ENCODE assay signal across 8 cellular contexts in the genomic region with DNA sequence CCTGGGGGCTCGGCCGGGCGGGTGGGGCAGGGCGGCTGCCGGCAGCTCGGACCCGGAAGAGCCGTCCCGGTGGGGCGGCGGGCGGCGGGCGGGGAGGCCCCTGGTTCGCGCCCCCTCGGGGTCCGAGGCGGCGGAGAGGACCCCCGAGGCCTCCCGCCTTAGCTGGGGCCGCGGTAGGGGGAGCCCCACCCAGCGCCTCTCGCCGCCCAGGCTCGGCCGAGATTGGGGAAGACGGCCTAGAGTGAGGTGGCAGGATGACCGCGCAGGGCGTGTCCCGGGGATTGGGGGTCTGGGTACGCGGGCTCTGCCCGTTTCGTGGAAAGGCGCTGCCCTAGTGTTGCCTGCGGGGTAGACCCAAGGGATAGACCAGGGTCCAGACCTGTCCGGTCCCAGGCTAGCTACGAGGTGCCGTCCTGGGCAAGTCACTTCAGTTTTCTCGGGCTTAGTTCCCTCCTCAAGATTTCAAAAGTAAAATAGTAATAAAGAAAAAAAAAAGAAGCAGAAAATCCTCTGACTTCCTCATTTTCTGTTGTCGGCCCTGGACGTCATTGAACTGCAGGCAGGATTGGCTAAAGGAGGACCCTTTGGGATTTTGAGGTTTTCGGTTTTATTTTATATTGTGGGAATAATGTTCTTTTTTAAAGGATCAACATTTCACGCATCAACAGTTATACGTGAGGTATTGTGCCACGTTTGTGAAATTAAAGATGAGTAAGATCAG. TPM values are rescaled to one million over a fixed set of nuclear protein-coding genes. Genes with fewer than 3 reads are reported as not detected.
DNase-seq lines count a peak whose midpoint lies in the region; ATAC-seq, FAIRE-seq and TF ChIP-seq lines count a peak whose summit lies in the region.

No MANE protein-coding gene starts in this region.

- DNase-seq in GM12865 (ENCODE audit: low read depth) = peak; percentile 66
- DNase-seq in MM.1S = peak; percentile 47
- peak; percentile 35 for DNase-seq in activated CD4-positive, CD25-positive, alpha-beta regulatory T cell treated with anti-CD3 and anti-CD28 coated beads, Interleukin-2, amount 50 U/mL, for 16 hours (ENCODE audit: low read depth, low spot score)
- peak; percentile 91 for DNase-seq in coronary artery (ENCODE audit: low spot score)
- peak; percentile 17 for DNase-seq in HepG2 (ENCODE audit: low spot score)
- DNase-seq in stimulated activated CD4-positive, alpha-beta T cell treated with anti-CD3 and anti-CD28 coated beads, Interleukin-4, amount 100 ng/mL, for 48 hours (ENCODE audit: low read depth in 2 of 2) = peak; percentile 32 to 49
- DNase-seq in NCI-H1092 (lab: John Stamatoyannopoulos, UW) = no peak

- POLR2A ChIA-PET in HEK293 (lab: Yijun Ruan, JAX) (interaction anchor here (0.6 to 2.8 kb wide), 33 partner anchors 8 to 1605 kb away, joined by 3 to 32 read pairs (median 5); a partner anchor contains a TSS), HepG2 (lab: Yijun Ruan, JAX) (interaction anchor here (0.8 to 2.4 kb wide), 12 partner anchors 9 to 582 kb away, joined by 3 to 17 read pairs (median 6); a partner anchor contains a TSS)

- in situ Hi-C loops in HepG2 (cut with HindIII; ENCODE audit: extremely low pct_ligation_motif_present, low pct_unique_long_range_greater_than_20kb) = no loop called here

- H3K9me3 ChIP-seq in HEK293 (ENCODE audit: control insufficient read depth, insufficient read depth, low read depth, low read length) = no peaks in the 10 kb centered on the region
- H3K9me3 ChIP-seq in MM.1S (replicated peaks; ENCODE audit: insufficient read depth, low read length) = no peaks in the 10 kb centered on the region
- H3K9me3 ChIP-seq in HepG2 (ENCODE audit: low read length) = no peaks in the 10 kb centered on the region

- no peak for FAIRE-seq in HepG2 (lab: Jason Lieb, UNC)

- H3K79me2 ChIP-seq in MM.1S (ENCODE audit: low read length) (peaks cover 52% of the 10 kb centered on the region), HepG2 (ENCODE audit: insufficient read depth, low read length) (peaks cover 6% of the 10 kb centered on the region)

- H3K27me3 ChIP-seq in MM.1S (replicated peaks; ENCODE audit: insufficient read depth, low read length) (no peaks in the 10 kb centered on the region), HepG2 (ENCODE audit: control insufficient read depth in 1 of 2, insufficient read depth in 2 of 2, low read length in 2 of 2) (no peaks in the 10 kb centered on the region; a peak in 1 of 5 replicates)

- under 1% methylated on average over 11 of the region's 50 CpGs for WGBS in HepG2 (ENCODE audit: low lambda C conversion rate)

- intact Hi-C loops in HepG2 (cut with micrococcal nuclease; ENCODE audit: unreplicated experiment) = no loop called here

- peaks cover 6% of the 10 kb centered on the region; the same call in 1 of the 2 replicates for H3F3A ChIP-seq in MM.1S (ENCODE audit: insufficient read depth, low read length)

- H3K9me2 ChIP-seq in MM.1S (replicated peaks; ENCODE audit: insufficient read depth, low read length) = no peaks in the 10 kb centered on the region

- no peak for TF ChIP-seq POLR2A in HepG2 (IDR thresholded peaks at IDR 0.05; ENCODE audit: insufficient read depth in 1 of 2, low read depth in 2 of 2, low read length in 2 of 2)

- CTCF ChIA-PET in HEK293 (lab: Yijun Ruan, JAX) (interaction anchor here (0.6 to 1.9 kb wide), 3 partner anchors 37 to 94 kb away, joined by 3 to 10 read pairs (median 3); a partner anchor contains a TSS), HepG2 (lab: Yijun Ruan, JAX; ENCODE audit: low intra/inter-chr PET ratio, low total read pairs) (no interaction called here)

- peak; percentile 68 for ATAC-seq in HepG2

- H3K4me1 ChIP-seq in HEK293 (ENCODE audit: control insufficient read depth, insufficient read depth, low read length) (peaks cover 15% of the 10 kb centered on the region), MM.1S (ENCODE audit: low read length) (peaks cover 3% of the 10 kb centered on the region; the same call in 1 of the 2 replicates), HepG2 (ENCODE audit: insufficient read depth, low read length) (peaks cover 17% of the 10 kb centered on the region)

- H3K4me2 ChIP-seq in MM.1S (ENCODE audit: low read depth, low read length) = peak overlapping the region; percentile 86
- peak overlapping the region; percentile 81 for H3K4me2 ChIP-seq in HepG2 (ENCODE audit: low read depth, low read length)

- H2AFZ ChIP-seq in MM.1S (ENCODE audit: low read length) (no peak overlapping the region), HepG2 (ENCODE audit: low read length) (no peak overlapping the region)

- H4K20me1 ChIP-seq in MM.1S (ENCODE audit: insufficient read depth, low read length) = 0 out of 2 replicates have a peak, but pooled peaks cover 4% of the 10 kb centered on the region
- no peaks in the 10 kb centered on the region for H4K20me1 ChIP-seq in HepG2 (ENCODE audit: insufficient read depth, low read length)

- H3K4me3 ChIP-seq in GM12865 (ENCODE audit: low read depth, low read length) (peak overlapping the region; percentile 98), HEK293 (ENCODE audit: low read depth, low read length) (peak overlapping the region; percentile 96), MM.1S (ENCODE audit: low read length) (peak overlapping the region; percentile 95), coronary artery (peak overlapping the region; percentile 98), HepG2 (replicated peaks in 1 of 3; ENCODE audit: insufficient read depth in 1 of 3, low read depth in 2 of 3, low read length in 3 of 3) (peak overlapping the region; percentile 90 to 96 (median 92))

- H3K27ac ChIP-seq in HEK293 (ENCODE audit: extremely low read depth, low read depth, low read length) (peak overlapping the region; percentile 77), MM.1S (ENCODE audit: low read length) (peak overlapping the region; percentile 64; the same call in 1 of the 2 replicates), coronary artery (peak overlapping the region; percentile 99), HepG2 (ENCODE audit: extremely low read length, insufficient read depth, low read length) (peak overlapping the region; percentile 63)

- no peak for TF ChIP-seq EP300 in HepG2 (IDR thresholded peaks at IDR 0.05; ENCODE audit: low read depth in 2 of 2, low read length in 2 of 2)
- TF ChIP-seq EP300 in HepG2 (CRISPR knock-in tag; IDR thresholded peaks at IDR 0.05; ENCODE audit: borderline replicate concordance) = no peak

- TF ChIP-seq RAD21 in HepG2 (CRISPR knock-in tag; IDR thresholded peaks at IDR 0.05) = no peak

- TSS peak; percentile 59 for BruUV-seq in HepG2 (replicated peaks; lab: Mats Ljungman, UMichigan)

- TF ChIP-seq CTCF in GM12865 (IDR thresholded peaks at IDR 0.05; ENCODE audit: insufficient read depth, low read depth, low read length, missing control alignments) (no peak), HEK293 (tag by site-specific recombination; IDR thresholded peaks at IDR 0.05) (peak; percentile 38; the same call in 1 of the 2 replicates), MM.1S (IDR thresholded peaks at IDR 0.05; ENCODE audit: low read length) (no peak), coronary artery (IDR thresholded peaks at IDR 0.05) (no peak), HepG2 (CRISPR knock-in tag; IDR thresholded peaks at IDR 0.05) (no peak)

- H3K36me3 ChIP-seq in HEK293 (ENCODE audit: control insufficient read depth in 2 of 2, insufficient read depth in 1 of 2, low read length in 2 of 2) = peaks cover 11 to 19% of the 10 kb centered on the region in 2 experiments; a peak in 2 of 3 replicates
- H3K36me3 ChIP-seq in MM.1S (replicated peaks; ENCODE audit: insufficient read depth, low read length) = 0 out of 2 replicates have a peak, but pooled peaks cover 6% of the 10 kb centered on the region
- peaks cover 2 to 11% of the 10 kb centered on the region in 2 experiments; a peak in 2 of 5 replicates for H3K36me3 ChIP-seq in HepG2 (replicated peaks in 1 of 2; ENCODE audit: control insufficient read depth in 1 of 2, insufficient read depth in 2 of 2, low read length in 2 of 2)

- H3K9ac ChIP-seq in MM.1S (ENCODE audit: low read length) (peak overlapping the region; percentile 95), HepG2 (ENCODE audit: insufficient read depth, low read depth, low read length) (peak overlapping the region; percentile 82)

RNA-seq across cellular contexts. Expression of a gene that starts 0.6 kb away (rescaled TPM):
- 25.9 and 37.9 TPM in 2 replicates for total RNA-seq in HepG2 (2016; rRNA removed; fragmentation: Illumina TruSeq; extraction: Trizol)
- 7.0 and 10.3 TPM in 2 replicates for total RNA-seq in HepG2 (2016; cell fraction: cytosol; rRNA removed; fragmentation: Illumina TruSeq; extraction: Trizol; ENCODE audit: low read depth)
- 24.2 and 39.8 TPM in 2 replicates for total RNA-seq in HepG2 (2016; cell fraction: insoluble cytoplasmic fraction; rRNA removed; fragmentation: Illumina TruSeq; extraction: Trizol)
- total RNA-seq in HepG2 (2016; cell fraction: membrane; rRNA removed; fragmentation: Illumina TruSeq; extraction: Trizol) = 4.9 and 6.0 TPM in 2 replicates
- total RNA-seq in HepG2 (2016; cell fraction: nucleus; rRNA removed; fragmentation: Illumina TruSeq; extraction: Trizol) = 45.8 and 61.3 TPM in 2 replicates
- 22.5 and 29.5 TPM in 2 replicates for polyA plus RNA-seq in HepG2 (2011; rRNA removed)
- 6.9 and 8.8 TPM in 2 replicates for polyA plus RNA-seq in HepG2 (2011; cell fraction: cytosol; rRNA removed)
- 43.0 and 44.1 TPM in 2 replicates for polyA plus RNA-seq in HepG2 (2011; cell fraction: nucleus; rRNA removed)
- polyA plus RNA-seq in HepG2 (2012) = 19.9 and 21.7 TPM in 2 replicates
- 0.76 and 1.4 TPM in 2 replicates for polyA plus RNA-seq in HepG2 (2016; cell fraction: cytosol; fragmentation: Illumina TruSeq; extraction: Trizol; ENCODE audit: low read depth)
- 26.8 and 29.0 TPM in 2 replicates for polyA plus RNA-seq in HepG2 (2016; cell fraction: insoluble cytoplasmic fraction; fragmentation: Illumina TruSeq; extraction: Trizol; ENCODE audit: low read depth)
- polyA plus RNA-seq in HepG2 (2016; cell fraction: membrane; fragmentation: Illumina TruSeq; extraction: Trizol; ENCODE audit: low read depth) = 2.5 and 4.1 TPM in 2 replicates
- 58.6 and 63.1 TPM in 2 replicates for polyA plus RNA-seq in HepG2 (2016; cell fraction: nucleus; fragmentation: Illumina TruSeq; extraction: Trizol; ENCODE audit: insufficient read depth, low read depth)
- polyA minus RNA-seq in HepG2 (2011; rRNA and poly(A)+ RNA removed; ENCODE audit: low replicate concordance) = 43.9 and 274 TPM in 2 replicates
- polyA minus RNA-seq in HepG2 (2011; cell fraction: cytosol; rRNA and poly(A)+ RNA removed) = 20.6 and 26.9 TPM in 2 replicates
- polyA minus RNA-seq in HepG2 (2011; cell fraction: nucleus; rRNA and poly(A)+ RNA removed) = 216 and 230 TPM in 2 replicates

RNA-seq across cellular contexts. Expression of a gene that starts 36.5 kb away (rescaled TPM):
- total RNA-seq in HepG2 (2016; rRNA removed; fragmentation: Illumina TruSeq; extraction: Trizol) = 0.98 and 1.4 TPM in 2 replicates
- 0.09 and 1.2 TPM in 2 replicates for total RNA-seq in HepG2 (2016; cell fraction: cytosol; rRNA removed; fragmentation: Illumina TruSeq; extraction: Trizol; ENCODE audit: low read depth)
- 0.89 and 1.7 TPM in 2 replicates for total RNA-seq in HepG2 (2016; cell fraction: insoluble cytoplasmic fraction; rRNA removed; fragmentation: Illumina TruSeq; extraction: Trizol)
- total RNA-seq in HepG2 (2016; cell fraction: membrane; rRNA removed; fragmentation: Illumina TruSeq; extraction: Trizol) = 0.69 and 1.3 TPM in 2 replicates
- 0.78 and 1.6 TPM in 2 replicates for total RNA-seq in HepG2 (2016; cell fraction: nucleus; rRNA removed; fragmentation: Illumina TruSeq; extraction: Trizol)
- polyA plus RNA-seq in HepG2 (2011; rRNA removed) = 0.59 and 0.61 TPM in 2 replicates
- 0.31 and 0.60 TPM in 2 replicates for polyA plus RNA-seq in HepG2 (2011; cell fraction: cytosol; rRNA removed)
- 0.40 and 0.78 TPM in 2 replicates for polyA plus RNA-seq in HepG2 (2011; cell fraction: nucleus; rRNA removed)
- polyA plus RNA-seq in HepG2 (2012) = 0.52 and 0.92 TPM in 2 replicates
- polyA plus RNA-seq in HepG2 (2016; cell fraction: cytosol; fragmentation: Illumina TruSeq; extraction: Trizol; ENCODE audit: low read depth) = 1.0 and 1.1 TPM in 2 replicates
- polyA plus RNA-seq in HepG2 (2016; cell fraction: insoluble cytoplasmic fraction; fragmentation: Illumina TruSeq; extraction: Trizol; ENCODE audit: low read depth) = 0.79 and 1.3 TPM in 2 replicates
- polyA plus RNA-seq in HepG2 (2016; cell fraction: membrane; fragmentation: Illumina TruSeq; extraction: Trizol; ENCODE audit: low read depth) = 0.52 and 0.56 TPM in 2 replicates
- polyA plus RNA-seq in HepG2 (2016; cell fraction: nucleus; fragmentation: Illumina TruSeq; extraction: Trizol; ENCODE audit: insufficient read depth, low read depth) = 1.7 and 3.0 TPM in 2 replicates
- polyA minus RNA-seq in HepG2 (2011; rRNA and poly(A)+ RNA removed; ENCODE audit: low replicate concordance) = 0.54 and 2.1 TPM in 2 replicates
- 0.18 and 0.59 TPM in 2 replicates for polyA minus RNA-seq in HepG2 (2011; cell fraction: cytosol; rRNA and poly(A)+ RNA removed)
- 1.9 and 5.0 TPM in 2 replicates for polyA minus RNA-seq in HepG2 (2011; cell fraction: nucleus; rRNA and poly(A)+ RNA removed)
